24 cellular contexts compared by ENCODE assay signal in genomic region chr7:134421998-134422397, GRCh38. TPM values are rescaled to one million over a fixed set of nuclear protein-coding genes. Genes with fewer than 3 reads are reported as not detected.
A peak's percentile ranks its signal among the peaks of the same experiment; 100 is the strongest.
DNase-seq lines count a peak whose midpoint lies in the region; ATAC-seq, FAIRE-seq and TF ChIP-seq lines count a peak whose summit lies in the region.
"Had no signal": no experiment of that assay in that cellular context is flagged by ENCODE, and none has a peak within 500 bp of the region (broad histone marks: within the 10 kb centered on the region; RNA-seq: fewer than 3 reads in every experiment).

No MANE protein-coding gene starts in this region.

- H3K27ac ChIP-seq in RWPE1 (no peak overlapping the region), foreskin keratinocyte (no peak overlapping the region), pancreas (no peak overlapping the region)
- H3K27ac ChIP-seq: left ventricle myocardium inferior, upper lobe of left lung had no signal

- FAIRE-seq in pancreas (lab: Jason Lieb, UNC), result no peak
- FAIRE-seq: A204.1, GM19239, TTC549 had no signal

- no peaks in the 10 kb centered on the region for H3K36me3 ChIP-seq in pancreas
- H3K36me3 ChIP-seq: left ventricle myocardium inferior, upper lobe of left lung had no signal

- POLR2A ChIA-PET in RWPE1 (lab: Yijun Ruan, JAX; ENCODE audit: low non-redundant PET), result no interaction called here

- H3K4me1 ChIP-seq in foreskin keratinocyte (no peaks in the 10 kb centered on the region), pancreas (no peaks in the 10 kb centered on the region)
- H3K4me1 ChIP-seq: left ventricle myocardium inferior had no signal

- no peak for ATAC-seq in foreskin keratinocyte
- ATAC-seq in pancreas, result no peak
- ATAC-seq in GM21529 (IDR thresholded peaks at IDR 0.05; ENCODE audit: unreplicated experiment), result no peak
- ATAC-seq: activated T-cell treated with anti-CD3 and anti-CD28 coated beads, Interleukin-2, amount 50 U/mL, for 72 hours had no signal

- no peaks in the 10 kb centered on the region for H3K9me3 ChIP-seq in pancreas
- H3K9me3 ChIP-seq: left ventricle myocardium inferior, upper lobe of left lung had no signal

- H3K27me3 ChIP-seq in foreskin keratinocyte (peaks cover 3% of the 10 kb centered on the region), pancreas (no peaks in the 10 kb centered on the region)
- H3K27me3 ChIP-seq: upper lobe of left lung had no signal

- intact Hi-C loops in pancreas (cut with DNase I), result no loop called here

- CTCF ChIA-PET in RWPE1 (lab: Yijun Ruan, JAX), result interaction anchor here (0.7 kb wide), 2 partner anchors 198 to 281 kb away, joined by 3 read pairs; no protein-coding TSS in a partner anchor

- DNase-seq in A172 (ENCODE audit: low spot score) (peak; percentile 61), ELR (ENCODE audit: low read depth) (peak; percentile 8), RWPE1 (ENCODE audit: low spot score) (peak; percentile 55), foreskin keratinocyte (peak; percentile 7 to 25), pancreas (no peak), HuH-7.5 (ENCODE audit: low spot score) (no peak)
- DNase-seq in activated CD4-positive, alpha-beta T cell treated with anti-CD3 and anti-CD28 coated beads for 1 hour, result no peak
- DNase-seq: activated CD8-positive, alpha-beta memory T cell treated with anti-CD3 and anti-CD28 coated beads for 24 hours; activated T-cell treated with anti-CD3 and anti-CD28 coated beads, Interleukin-2, amount 50 U/mL, for 72 hours; DMS 273 treated with DMSO at 0.1 percent for 48 hours; GF-D8; GOT3; immature natural killer cell; Kasumi-1; left ventricle myocardium inferior; NCI-H2107; NCI-H526; Right ventricle myocardium superior; upper lobe of left lung had no signal

- no peak overlapping the region for H3K4me3 ChIP-seq in pancreas
- H3K4me3 ChIP-seq: left ventricle myocardium inferior, upper lobe of left lung had no signal

- TF ChIP-seq CTCF in RWPE1 (conservative IDR thresholded peaks at IDR 0.05; ENCODE audit: low read depth) (no peak), foreskin keratinocyte (conservative IDR thresholded peaks at IDR 0.05) (no peak), pancreas (IDR thresholded peaks at IDR 0.05) (no peak)

- WGBS in pancreas, 2 donors, result 47 to 55% methylated on average over 3 of the region's 3 CpGs

RNA-seq across cellular contexts. Expression of gene AKR1B1, which starts 36.9 kb away (rescaled TPM):
- 83.9 and 97.8 TPM in 2 replicates for total RNA-seq in A172 (2014; rRNA removed; shearing (Covaris generic))
- 82.0 and 89.5 TPM in 2 replicates for total RNA-seq in foreskin keratinocyte
- 113 and 132 TPM in 2 replicates for polyA plus RNA-seq in foreskin keratinocyte
- total RNA-seq in pancreas, result 10 to 100 TPM; 13.2 to 47.1 (median 19.2) TPM
- 10 to 100 TPM; 17.5 to 34.8 TPM for polyA plus RNA-seq in pancreas
- total RNA-seq: HT-29 had no signal

Comparison
In these comparisons a context has a peak if more than half of its experiments do, and no peak if none do; other contexts are left out.
1. DNase-seq: peak in A172 (single experiment), ELR (single experiment), RWPE1 (single experiment) and foreskin keratinocyte (2 of 2); none in pancreas (0 of 6), activated CD4-positive, alpha-beta T cell treated with anti-CD3 and anti-CD28 coated beads for 1 hour (single experiment) and HuH-7.5 (single experiment).